Comparison of ENCODE assay signal across 20 cellular contexts in genomic region chr15:77623878-77624524, GRCh38. TPM values are rescaled to one million over a fixed set of nuclear protein-coding genes. Genes with fewer than 3 reads are reported as not detected.
DNase-seq lines count a peak whose midpoint lies in the region; ATAC-seq, FAIRE-seq and TF ChIP-seq lines count a peak whose summit lies in the region.
"Had no signal": no experiment of that assay in that cellular context is flagged by ENCODE, and none has a peak within 500 bp of the region (broad histone marks: within the 10 kb centered on the region; RNA-seq: fewer than 3 reads in every experiment).

No MANE protein-coding gene starts in this region.

- CTCF ChIA-PET in A549 (lab: Yijun Ruan, JAX), result interaction anchor here (2.0 to 4.9 kb wide), 4 partner anchors 7 to 197 kb away, joined by 10 to 48 read pairs (median 16); partner anchors contain the start of gene LINGO1
- CTCF ChIA-PET in WTC11 (lab: Charles Lee), result interaction anchor here (1.2 to 5.4 kb wide), 14 partner anchors 7 to 276 kb away, joined by 3 to 88 read pairs (median 5); partner anchors contain the start of gene LINGO1

- TF ChIP-seq CTCF in A549 (IDR thresholded peaks at IDR 0.05), result no peak
- TF ChIP-seq CTCF in GM23338 (conservative IDR thresholded peaks at IDR 0.05; ENCODE audit: low read depth in 2 of 2), result no peak
- TF ChIP-seq CTCF in WTC11 (IDR thresholded peaks at IDR 0.05), result no peak
- TF ChIP-seq CTCF in mesothelial cell of epicardium (IDR thresholded peaks at IDR 0.05; ENCODE audit: unreplicated experiment), result no peak

- TF ChIP-seq EP300 in A549 (IDR thresholded peaks at IDR 0.05), result no peak

- H3K4me3 Mint-ChIP-seq in GM23338 (peak overlapping the region; percentile 44), WTC11 (peak overlapping the region; percentile 6; the same call in 1 of the 2 replicates), mesothelial cell of epicardium (no peak overlapping the region)
- H3K4me3 Mint-ChIP-seq: activated naive CD8-positive, alpha-beta T cell; CD4-positive, CD25-positive, alpha-beta regulatory T cell; central memory CD8-positive, alpha-beta T cell; stimulated activated memory B cell treated with anti-CD40 and anti-IgM and Interleukin-4, amounts not matched to agents 10 μg/mL and 1 μg/mL and 100 μg/mL, for 72 hours had no signal

- peaks cover 10% of the 10 kb centered on the region for H3F3A ChIP-seq in GM23338 (replicated peaks; ENCODE audit: low read depth)

- H2AFZ ChIP-seq in GM23338, result no peak overlapping the region

- no peaks in the 10 kb centered on the region for H3K9me2 ChIP-seq in GM23338 (ENCODE audit: insufficient read depth)

- H3K27me3 Mint-ChIP-seq in GM23338 (ENCODE audit: insufficient read depth, low read depth, poor library complexity), result peaks cover 11% of the 10 kb centered on the region
- H3K27me3 Mint-ChIP-seq in WTC11 (ENCODE audit: low read depth), result no peaks in the 10 kb centered on the region
- H3K27me3 Mint-ChIP-seq in mesothelial cell of epicardium (ENCODE audit: low read depth), result no peaks in the 10 kb centered on the region

- H3K9me3 Mint-ChIP-seq in GM23338, result no peaks in the 10 kb centered on the region; the same call in 2 of the 3 replicates
- H3K9me3 Mint-ChIP-seq in WTC11, result no peaks in the 10 kb centered on the region
- H3K9me3 Mint-ChIP-seq in mesothelial cell of epicardium, result no peaks in the 10 kb centered on the region
- H3K9me3 Mint-ChIP-seq: central memory CD8-positive, alpha-beta T cell; stimulated activated memory B cell treated with anti-CD40 and anti-IgM and Interleukin-4, amounts not matched to agents 10 μg/mL and 1 μg/mL and 100 μg/mL, for 72 hours had no signal

- H3K79me2 ChIP-seq in GM23338 (replicated peaks; ENCODE audit: insufficient read depth), result peaks cover 80% of the 10 kb centered on the region

- TF ChIP-seq RAD21 in A549 (conservative IDR thresholded peaks at IDR 0.05 in 1 of 2, IDR thresholded peaks at IDR 0.05 in 1 of 2), result no peak

- H3K4me1 Mint-ChIP-seq in GM23338 (peaks cover 79% of the 10 kb centered on the region), WTC11 (peaks cover 83% of the 10 kb centered on the region), mesothelial cell of epicardium (peaks cover 36% of the 10 kb centered on the region)
- H3K4me1 Mint-ChIP-seq: CD4-positive, CD25-positive, alpha-beta regulatory T cell; central memory CD8-positive, alpha-beta T cell; stimulated activated memory B cell treated with anti-CD40 and anti-IgM and Interleukin-4, amounts not matched to agents 10 μg/mL and 1 μg/mL and 100 μg/mL, for 72 hours had no signal

- H3K4me1 ChIP-seq in A549 (peaks cover 4% of the 10 kb centered on the region; the same call in 1 of the 3 replicates), GM23338 (ENCODE audit: insufficient read depth) (peaks cover 73% of the 10 kb centered on the region), SJCRH30 (no peaks in the 10 kb centered on the region)

- no peaks in the 10 kb centered on the region for H3K27me3 ChIP-seq in GM23338 (ENCODE audit: insufficient read depth)
- peaks cover 23% of the 10 kb centered on the region for H3K27me3 ChIP-seq in SJCRH30

- H3K27ac ChIP-seq in A549 (no peak overlapping the region), GM23338 (ENCODE audit: low read depth) (peak overlapping the region; percentile 90), SJCRH30 (no peak overlapping the region)

- DNase-seq in A549 (ENCODE audit: low read depth in 1 of 2, low spot score in 1 of 2) (peak in 1 of 2 experiments; percentile 14), GM23338 (ENCODE audit: low spot score) (no peak), WTC11 (ENCODE audit: low spot score) (no peak), mesothelial cell of epicardium (ENCODE audit: low spot score in 2 of 2, unreplicated experiment in 2 of 2) (no peak), SJCRH30 (no peak), SW480 (ENCODE audit: low spot score) (no peak)
- DNase-seq: aorta; CD4-positive, CD25-positive, alpha-beta regulatory T cell; DMS 273 treated with DMSO at 0.1 percent for 48 hours; NCI-H1105 treated with DMSO at 0.1 percent for 48 hours; NCI-H2029 treated with DMSO at 0.1 percent for 48 hours; stimulated activated CD4-positive, alpha-beta T cell treated with anti-CD3 and anti-CD28 coated beads, Interleukin-4, amount 100 ng/mL, for 1 hour; T-helper 9 cell had no signal

- WGBS in A549 (ENCODE audit: missing lambda C conversion rate), result 80% methylated on average over 9 of the region's 9 CpGs

- H3K27ac Mint-ChIP-seq in GM23338 (peak overlapping the region; percentile 94), WTC11 (peak overlapping the region; percentile 96), mesothelial cell of epicardium (peak overlapping the region; percentile 47)
- H3K27ac Mint-ChIP-seq: activated naive CD8-positive, alpha-beta T cell; stimulated activated memory B cell treated with anti-CD40 and anti-IgM and Interleukin-4, amounts not matched to agents 10 μg/mL and 1 μg/mL and 100 μg/mL, for 72 hours had no signal

- H3K36me3 Mint-ChIP-seq in GM23338 (ENCODE audit: low read depth), result peaks cover 14% of the 10 kb centered on the region
- peaks cover 4% of the 10 kb centered on the region; the same call in 1 of the 2 replicates for H3K36me3 Mint-ChIP-seq in WTC11
- H3K36me3 Mint-ChIP-seq in mesothelial cell of epicardium, result no peaks in the 10 kb centered on the region
- H3K36me3 Mint-ChIP-seq: activated naive CD8-positive, alpha-beta T cell; CD4-positive, CD25-positive, alpha-beta regulatory T cell; stimulated activated memory B cell treated with anti-CD40 and anti-IgM and Interleukin-4, amounts not matched to agents 10 μg/mL and 1 μg/mL and 100 μg/mL, for 72 hours had no signal

- H3K9me3 ChIP-seq in A549, result no peaks in the 10 kb centered on the region
- no peaks in the 10 kb centered on the region for H3K9me3 ChIP-seq in SJCRH30 (replicated peaks)

- POLR2A ChIA-PET in A549 (lab: Yijun Ruan, JAX), result no interaction called here
- POLR2A ChIA-PET in WTC11 (lab: Charles Lee), result interaction anchor here (1.0 to 1.5 kb wide), 2 partner anchors 10 to 19 kb away, joined by 4 to 5 read pairs; no protein-coding TSS in a partner anchor

- H3K4me2 ChIP-seq in A549, result no peak overlapping the region
- H3K4me2 ChIP-seq in GM23338, result peak overlapping the region; percentile 75; the same call in 1 of the 2 replicates

- FAIRE-seq in A549 (lab: Jason Lieb, UNC), result no peak
- FAIRE-seq: endothelial cell of umbilical vein had no signal

- TF ChIP-seq POLR2A in A549 (IDR thresholded peaks at IDR 0.05; ENCODE audit: low read length), result no peak

- H3K36me3 ChIP-seq in GM23338 (ENCODE audit: insufficient read depth) (no peaks in the 10 kb centered on the region), SJCRH30 (no peaks in the 10 kb centered on the region)

- ATAC-seq in A549, result no peak; a peak in 1 of 6 replicates
- peak; percentile 2; the same call in 1 of the 3 replicates for ATAC-seq in GM23338
- ATAC-seq in WTC11, result no peak
- no peak for ATAC-seq in GM21367 (IDR thresholded peaks at IDR 0.05; ENCODE audit: unreplicated experiment)
- no peak for ATAC-seq in HG02763 (IDR thresholded peaks at IDR 0.05; ENCODE audit: unreplicated experiment)
- ATAC-seq: stimulated activated memory B cell treated with anti-CD40 and anti-IgM and Interleukin-4, amounts not matched to agents 10 μg/mL and 1 μg/mL and 100 μg/mL, for 72 hours had no signal

- H3K4me3 ChIP-seq in A549 (no peak overlapping the region), GM23338 (peak overlapping the region; percentile 42), SJCRH30 (no peak overlapping the region)

- no peaks in the 10 kb centered on the region for H4K20me1 ChIP-seq in GM23338 (replicated peaks; ENCODE audit: insufficient read depth)

TF ChIP-seq in A549, 52 proteins besides CTCF, POLR2A, EP300 and RAD21:
- no peak for TF ChIP-seq KDM5A (IDR thresholded peaks at IDR 0.05)
- TF ChIP-seq MAZ (IDR thresholded peaks at IDR 0.05; ENCODE audit: borderline replicate concordance, low read depth, low read length), result no peak
- peak; percentile 7 for TF ChIP-seq MAFK (IDR thresholded peaks at IDR 0.05; ENCODE audit: partially characterized antibody)

TF ChIP-seq in GM23338, 12 proteins besides CTCF, POLR2A, EP300 and RAD21 (continues in another document):
- TF ChIP-seq CREB1 (CRISPR knock-in tag; IDR thresholded peaks at IDR 0.05; ENCODE audit: low read depth), result no peak
- no peak for TF ChIP-seq ETS1 (IDR thresholded peaks at IDR 0.05)
- TF ChIP-seq EZH2 (IDR thresholded peaks at IDR 0.05; ENCODE audit: low read depth, unreplicated experiment), result no peak

TF ChIP-seq in WTC11, 78 proteins besides CTCF, POLR2A, EP300 and RAD21:
- TF ChIP-seq TCF7 (CRISPR knock-in tag; IDR thresholded peaks at IDR 0.05; ENCODE audit: low read depth) (no peak), NFE2L1 (CRISPR knock-in tag; IDR thresholded peaks at IDR 0.05) (peak; percentile 70), ZBTB43 (CRISPR knock-in tag; IDR thresholded peaks at IDR 0.05) (peak; percentile 79; the same call in 1 of the 2 replicates)

RNA-seq across cellular contexts. Expression of gene LINGO1, which starts 8.7 kb away (rescaled TPM):
- 2.2 and 3.3 TPM in 2 replicates for polyA plus RNA-seq in A549 (2011; rRNA removed)
- polyA plus RNA-seq in A549 (2012; cell fraction: cytosol; rRNA removed), result 10.4 and 14.0 TPM in 2 replicates
- polyA plus RNA-seq in A549 (2012; cell fraction: nucleus; rRNA removed), result 8.9 and 11.4 TPM in 2 replicates
- polyA plus RNA-seq in A549 (2017; fragmentation: RNase III; extraction: RNeasy Plus Mini Kit Qiagen cat#74134 plus additional on column Dnase treatment), result 2.9 to 3.5 TPM (median 3.3 TPM) in 3 replicates
- 4.1 and 4.4 TPM in 2 replicates for polyA minus RNA-seq in A549 (2011; rRNA and poly(A)+ RNA removed)
- 52.0 and 63.1 TPM in 2 replicates for total RNA-seq in GM23338 (2014; rRNA removed; shearing (Covaris generic))
- polyA plus RNA-seq in GM23338 (2016; fragmentation: Nextera tagmentation; extraction: Ambion mirVana), result 16.0 and 16.9 TPM in 2 replicates
- 51.3 to 60.5 TPM (median 58.9 TPM) in 3 replicates for total RNA-seq in WTC11 (2021)
- total RNA-seq in mesothelial cell of epicardium, result 16.5 to 18.7 TPM (median 18.0 TPM) in 3 replicates
- total RNA-seq in SJCRH30 (2014; rRNA removed; shearing (Covaris generic)), result 0.26 TPM in 1 of 2 replicates, not detected in the other
- total RNA-seq: CD4-positive, CD25-positive, alpha-beta regulatory T cell; renal cortical epithelial cell had no signal
- polyA plus RNA-seq: CD4-positive, CD25-positive, alpha-beta regulatory T cell had no signal

Comparison
In these comparisons a context has a peak if more than half of its experiments do, and no peak if none do; other contexts are left out.
1. RNA of gene LINGO1, which starts 8.7 kb away (total RNA-seq): 52.0 to 63.1 TPM in GM23338, 51.3 to 60.5 TPM in WTC11 and 16.5 to 18.7 TPM in mesothelial cell of epicardium; 0.26 TPM in SJCRH30; every median in the first group is over 10 times any median in the second.
2. Peak in every context shown above with its lines, with median percentiles within 50 percentile points of each other: H3K27ac Mint-ChIP-seq.